ENCODE assay signal across 2 cellular contexts in the genomic region with DNA sequence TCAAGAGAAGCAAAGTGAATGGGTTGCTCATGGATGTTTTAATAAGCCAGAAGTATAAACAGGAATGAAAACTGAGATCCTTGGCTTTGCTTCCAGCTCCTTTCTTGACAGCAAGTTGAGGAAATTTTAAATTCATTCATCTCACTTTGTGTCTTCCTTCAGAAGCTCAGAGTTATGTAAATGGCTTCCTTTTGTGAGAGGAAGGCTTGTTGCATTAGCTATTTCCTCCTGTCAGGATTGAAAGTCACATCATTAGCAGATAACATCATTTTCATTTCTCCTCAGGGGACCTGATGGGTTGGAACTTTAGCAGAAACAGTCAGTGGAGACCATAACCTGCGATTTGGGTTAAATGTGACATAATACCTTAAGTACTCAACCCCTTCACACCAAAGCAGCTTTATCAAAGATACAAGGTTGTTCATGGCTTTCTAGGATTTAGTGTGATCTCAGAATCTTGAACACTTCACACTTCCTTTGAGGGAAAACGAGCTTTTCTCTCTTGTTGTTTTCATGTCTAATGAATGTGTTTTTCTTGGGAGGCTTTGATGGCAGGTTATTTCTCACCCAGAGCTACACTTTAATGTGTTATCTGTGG.
TF ChIP-seq lines count a peak whose summit lies in the region.

No MANE protein-coding gene starts in this region.

TF ChIP-seq in GM23338, 12 proteins besides CTCF, POLR2A, EP300 and RAD21 (continued from another document):
- TF ChIP-seq, protein P1, sequence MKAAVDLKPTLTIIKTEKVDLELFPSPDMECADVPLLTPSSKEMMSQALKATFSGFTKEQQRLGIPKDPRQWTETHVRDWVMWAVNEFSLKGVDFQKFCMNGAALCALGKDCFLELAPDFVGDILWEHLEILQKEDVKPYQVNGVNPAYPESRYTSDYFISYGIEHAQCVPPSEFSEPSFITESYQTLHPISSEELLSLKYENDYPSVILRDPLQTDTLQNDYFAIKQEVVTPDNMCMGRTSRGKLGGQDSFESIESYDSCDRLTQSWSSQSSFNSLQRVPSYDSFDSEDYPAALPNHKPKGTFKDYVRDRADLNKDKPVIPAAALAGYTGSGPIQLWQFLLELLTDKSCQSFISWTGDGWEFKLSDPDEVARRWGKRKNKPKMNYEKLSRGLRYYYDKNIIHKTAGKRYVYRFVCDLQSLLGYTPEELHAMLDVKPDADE (IDR thresholded peaks at IDR 0.05), result no peak
- TF ChIP-seq ZNF331 (CRISPR knock-in tag; IDR thresholded peaks at IDR 0.05; ENCODE audit: low read depth) (no peak), ZNF114 (CRISPR knock-in tag; IDR thresholded peaks at IDR 0.05) (no peak), JUNB (IDR thresholded peaks at IDR 0.05; ENCODE audit: unreplicated experiment) (no peak), CREB1 (CRISPR knock-in tag; IDR thresholded peaks at IDR 0.05; ENCODE audit: low read depth) (no peak), EZH2phosphoT487 (IDR thresholded peaks at IDR 0.05; ENCODE audit: unreplicated experiment) (no peak), REST (IDR thresholded peaks at IDR 0.05; ENCODE audit: unreplicated experiment) (no peak), POLR2AphosphoS5 (IDR thresholded peaks at IDR 0.05; ENCODE audit: low read depth) (no peak)
- TF ChIP-seq, protein P2, sequence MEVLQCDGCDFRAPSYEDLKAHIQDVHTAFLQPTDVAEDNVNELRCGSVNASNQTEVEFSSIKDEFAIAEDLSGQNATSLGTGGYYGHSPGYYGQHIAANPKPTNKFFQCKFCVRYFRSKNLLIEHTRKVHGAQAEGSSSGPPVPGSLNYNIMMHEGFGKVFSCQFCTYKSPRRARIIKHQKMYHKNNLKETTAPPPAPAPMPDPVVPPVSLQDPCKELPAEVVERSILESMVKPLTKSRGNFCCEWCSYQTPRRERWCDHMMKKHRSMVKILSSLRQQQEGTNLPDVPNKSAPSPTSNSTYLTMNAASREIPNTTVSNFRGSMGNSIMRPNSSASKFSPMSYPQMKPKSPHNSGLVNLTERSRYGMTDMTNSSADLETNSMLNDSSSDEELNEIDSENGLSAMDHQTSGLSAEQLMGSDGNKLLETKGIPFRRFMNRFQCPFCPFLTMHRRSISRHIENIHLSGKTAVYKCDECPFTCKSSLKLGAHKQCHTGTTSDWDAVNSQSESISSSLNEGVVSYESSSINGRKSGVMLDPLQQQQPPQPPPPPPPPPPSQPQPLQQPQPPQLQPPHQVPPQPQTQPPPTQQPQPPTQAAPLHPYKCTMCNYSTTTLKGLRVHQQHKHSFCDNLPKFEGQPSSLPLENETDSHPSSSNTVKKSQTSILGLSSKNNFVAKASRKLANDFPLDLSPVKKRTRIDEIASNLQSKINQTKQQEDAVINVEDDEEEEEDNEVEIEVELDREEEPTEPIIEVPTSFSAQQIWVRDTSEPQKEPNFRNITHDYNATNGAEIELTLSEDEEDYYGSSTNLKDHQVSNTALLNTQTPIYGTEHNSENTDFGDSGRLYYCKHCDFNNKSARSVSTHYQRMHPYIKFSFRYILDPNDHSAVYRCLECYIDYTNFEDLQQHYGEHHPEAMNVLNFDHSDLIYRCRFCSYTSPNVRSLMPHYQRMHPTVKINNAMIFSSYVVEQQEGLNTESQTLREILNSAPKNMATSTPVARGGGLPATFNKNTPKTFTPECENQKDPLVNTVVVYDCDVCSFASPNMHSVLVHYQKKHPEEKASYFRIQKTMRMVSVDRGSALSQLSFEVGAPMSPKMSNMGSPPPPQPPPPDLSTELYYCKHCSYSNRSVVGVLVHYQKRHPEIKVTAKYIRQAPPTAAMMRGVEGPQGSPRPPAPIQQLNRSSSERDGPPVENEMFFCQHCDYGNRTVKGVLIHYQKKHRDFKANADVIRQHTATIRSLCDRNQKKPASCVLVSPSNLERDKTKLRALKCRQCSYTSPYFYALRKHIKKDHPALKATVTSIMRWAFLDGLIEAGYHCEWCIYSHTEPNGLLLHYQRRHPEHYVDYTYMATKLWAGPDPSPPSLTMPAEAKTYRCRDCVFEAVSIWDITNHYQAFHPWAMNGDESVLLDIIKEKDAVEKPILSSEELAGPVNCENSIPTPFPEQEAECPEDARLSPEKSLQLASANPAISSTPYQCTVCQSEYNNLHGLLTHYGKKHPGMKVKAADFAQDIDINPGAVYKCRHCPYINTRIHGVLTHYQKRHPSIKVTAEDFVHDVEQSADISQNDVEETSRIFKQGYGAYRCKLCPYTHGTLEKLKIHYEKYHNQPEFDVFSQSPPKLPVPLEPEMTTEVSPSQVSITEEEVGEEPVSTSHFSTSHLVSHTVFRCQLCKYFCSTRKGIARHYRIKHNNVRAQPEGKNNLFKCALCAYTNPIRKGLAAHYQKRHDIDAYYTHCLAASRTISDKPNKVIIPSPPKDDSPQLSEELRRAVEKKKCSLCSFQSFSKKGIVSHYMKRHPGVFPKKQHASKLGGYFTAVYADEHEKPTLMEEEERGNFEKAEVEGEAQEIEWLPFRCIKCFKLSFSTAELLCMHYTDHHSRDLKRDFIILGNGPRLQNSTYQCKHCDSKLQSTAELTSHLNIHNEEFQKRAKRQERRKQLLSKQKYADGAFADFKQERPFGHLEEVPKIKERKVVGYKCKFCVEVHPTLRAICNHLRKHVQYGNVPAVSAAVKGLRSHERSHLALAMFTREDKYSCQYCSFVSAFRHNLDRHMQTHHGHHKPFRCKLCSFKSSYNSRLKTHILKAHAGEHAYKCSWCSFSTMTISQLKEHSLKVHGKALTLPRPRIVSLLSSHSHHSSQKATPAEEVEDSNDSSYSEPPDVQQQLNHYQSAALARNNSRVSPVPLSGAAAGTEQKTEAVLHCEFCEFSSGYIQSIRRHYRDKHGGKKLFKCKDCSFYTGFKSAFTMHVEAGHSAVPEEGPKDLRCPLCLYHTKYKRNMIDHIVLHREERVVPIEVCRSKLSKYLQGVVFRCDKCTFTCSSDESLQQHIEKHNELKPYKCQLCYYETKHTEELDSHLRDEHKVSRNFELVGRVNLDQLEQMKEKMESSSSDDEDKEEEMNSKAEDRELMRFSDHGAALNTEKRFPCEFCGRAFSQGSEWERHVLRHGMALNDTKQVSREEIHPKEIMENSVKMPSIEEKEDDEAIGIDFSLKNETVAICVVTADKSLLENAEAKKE (CRISPR knock-in tag; IDR thresholded peaks at IDR 0.05), result no peak
TF ChIP-seq in GM23338: peak in this region for 0.

TF ChIP-seq in WTC11, 78 proteins besides CTCF, POLR2A, EP300 and RAD21 (continued from another document):
- TF ChIP-seq MLX (CRISPR knock-in tag; IDR thresholded peaks at IDR 0.05) (no peak), TP53 (CRISPR knock-in tag; IDR thresholded peaks at IDR 0.05) (no peak), RELA (CRISPR knock-in tag; IDR thresholded peaks at IDR 0.05; ENCODE audit: borderline replicate concordance) (no peak), TEAD1 (CRISPR knock-in tag; IDR thresholded peaks at IDR 0.05) (no peak), NFATC4 (CRISPR knock-in tag; IDR thresholded peaks at IDR 0.05) (no peak), ATF1 (CRISPR knock-in tag; IDR thresholded peaks at IDR 0.05) (no peak)
- TF ChIP-seq, protein P3, sequence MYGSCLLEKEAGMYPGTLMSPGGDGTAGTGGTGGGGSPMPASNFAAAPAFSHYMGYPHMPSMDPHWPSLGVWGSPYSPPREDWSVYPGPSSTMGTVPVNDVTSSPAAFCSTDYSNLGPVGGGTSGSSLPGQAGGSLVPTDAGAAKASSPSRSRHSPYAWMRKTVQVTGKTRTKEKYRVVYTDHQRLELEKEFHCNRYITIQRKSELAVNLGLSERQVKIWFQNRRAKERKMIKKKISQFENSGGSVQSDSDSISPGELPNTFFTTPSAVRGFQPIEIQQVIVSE (CRISPR knock-in tag; IDR thresholded peaks at IDR 0.05; ENCODE audit: borderline replicate concordance), result no peak
